ENCODE assay signal across 22 cellular contexts in the genomic region with DNA sequence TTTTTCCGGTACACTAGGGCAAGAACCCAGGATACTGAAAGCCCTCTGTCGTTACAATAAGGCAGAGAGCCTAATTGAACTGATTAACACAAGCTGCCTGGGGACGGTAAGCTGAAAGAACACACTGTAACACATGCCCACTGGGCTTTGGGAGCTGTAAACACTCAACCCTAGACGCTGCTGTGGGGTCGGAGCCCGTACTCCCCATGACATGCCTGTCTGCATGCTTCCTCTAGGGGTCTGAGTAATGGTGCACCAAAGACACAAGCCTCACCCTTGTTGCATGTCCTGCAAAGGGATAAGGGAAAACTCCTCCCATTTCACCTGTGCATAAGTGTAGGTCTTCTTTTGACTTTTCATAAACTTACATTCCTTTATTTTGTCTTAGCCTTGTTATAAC.
A peak's percentile ranks its signal among the peaks of the same experiment; 100 is the strongest.
DNase-seq lines count a peak whose midpoint lies in the region; ATAC-seq and TF ChIP-seq lines count a peak whose summit lies in the region.
"Had no signal": no experiment of that assay in that cellular context is flagged by ENCODE, and none has a peak within 500 bp of the region (broad histone marks: within the 10 kb centered on the region; RNA-seq: fewer than 3 reads in every experiment).

No MANE protein-coding gene starts in this region.

- H3K4me1 Mint-ChIP-seq in HFFc6 (ENCODE audit: low read depth) (peaks cover 60% of the 10 kb centered on the region), mesothelial cell of epicardium (peaks cover 35% of the 10 kb centered on the region)
- H3K4me1 Mint-ChIP-seq: activated CD4-positive, alpha-beta memory T cell treated with anti-CD3 and anti-CD28 coated beads, Interleukin-2, amount 10 ng/mL, durations not matched to agents 7 days and 5 days had no signal

- peak; percentile 11; the same call in 1 of the 2 replicates for TF ChIP-seq CTCF in HFFc6 (IDR thresholded peaks at IDR 0.05)
- TF ChIP-seq CTCF in adrenal gland (IDR thresholded peaks at IDR 0.05) = no peak
- TF ChIP-seq CTCF in mesothelial cell of epicardium (IDR thresholded peaks at IDR 0.05; ENCODE audit: unreplicated experiment) = no peak
- TF ChIP-seq CTCF in testis (IDR thresholded peaks at IDR 0.05) = no peak

- intact Hi-C loops in adrenal gland (cut with DNase I) = no loop called here
- intact Hi-C loops in testis (cut with DNase I; ENCODE audit: low total_unique reads) = no loop called here

- TF ChIP-seq POLR2A in adrenal gland (IDR thresholded peaks at IDR 0.05) (no peak), testis (IDR thresholded peaks at IDR 0.05) (no peak)

- H2BK120ac ChIP-seq in trophoblast cell (ENCODE audit: insufficient read depth, low read length, poor library complexity) = no peak overlapping the region

- no peak overlapping the region for H4K91ac ChIP-seq in trophoblast cell (ENCODE audit: low read depth, low read length)

- H3K27ac Mint-ChIP-seq in HFFc6 = no peak overlapping the region
- H3K27ac Mint-ChIP-seq in mesothelial cell of epicardium = peak overlapping the region; percentile 88
- H3K27ac Mint-ChIP-seq: activated CD4-positive, alpha-beta memory T cell treated with anti-CD3 and anti-CD28 coated beads, Interleukin-2, amount 10 ng/mL, durations not matched to agents 7 days and 5 days had no signal

- no peak overlapping the region for H4K12ac ChIP-seq in trophoblast cell (ENCODE audit: low read depth, low read length)

- H3K36me3 Mint-ChIP-seq in HFFc6 (ENCODE audit: low read depth) (0 out of 2 replicates have a peak, but pooled peaks cover 9% of the 10 kb centered on the region), mesothelial cell of epicardium (peaks cover 4% of the 10 kb centered on the region)

- H3K4ac ChIP-seq in trophoblast cell (ENCODE audit: low read depth, low read length) = no peak overlapping the region

- no peaks in the 10 kb centered on the region for H3K36me3 ChIP-seq in adrenal gland (replicated peaks in 1 of 2)
- no peaks in the 10 kb centered on the region for H3K36me3 ChIP-seq in testis (ENCODE audit: low read depth, missing control alignments)
- no peaks in the 10 kb centered on the region for H3K36me3 ChIP-seq in trophoblast cell (ENCODE audit: control insufficient read depth in 1 of 2, insufficient read depth in 2 of 2, low read length in 2 of 2)
- H3K36me3 ChIP-seq: heart left ventricle had no signal

- no peak for ATAC-seq in GM21515 (IDR thresholded peaks at IDR 0.05; ENCODE audit: unreplicated experiment)
- ATAC-seq: activated CD4-positive, CD25-positive, alpha-beta regulatory T cell treated with anti-CD3 and anti-CD28 coated beads, Interleukin-2, amount 50 U/mL, for 24 hours; left lobe of liver had no signal

- no peaks in the 10 kb centered on the region for H3K9me3 ChIP-seq in adrenal gland (replicated peaks in 1 of 3)
- no peaks in the 10 kb centered on the region for H3K9me3 ChIP-seq in testis
- H3K9me3 ChIP-seq in trophoblast cell (ENCODE audit: insufficient read depth, low read depth, low read length) = no peaks in the 10 kb centered on the region
- H3K9me3 ChIP-seq: heart left ventricle had no signal

- H3K4me1 ChIP-seq in adrenal gland (replicated peaks in 1 of 2) = peaks cover 22 to 26% of the 10 kb centered on the region in 2 donors
- peaks cover 25% of the 10 kb centered on the region for H3K4me1 ChIP-seq in testis
- H3K4me1 ChIP-seq in trophoblast cell (ENCODE audit: control insufficient read depth in 1 of 2, insufficient read depth in 2 of 2, low read length in 2 of 2) = peaks cover 0 to 6% of the 10 kb centered on the region in 2 experiments

- H2BK5ac ChIP-seq in trophoblast cell (ENCODE audit: low read depth, low read length, poor library complexity) = no peak overlapping the region

- DNase-seq in HFFc6 = no peak
- DNase-seq in adrenal gland = no peak
- DNase-seq in mesothelial cell of epicardium (ENCODE audit: low spot score in 2 of 2, unreplicated experiment in 2 of 2) = no peak
- DNase-seq in testis = peak; percentile 18
- DNase-seq in Ammon's horn (ENCODE audit: low spot score) = no peak
- no peak for DNase-seq in activated T-cell treated with anti-CD3 and anti-CD28 coated beads for 4 hours
- no peak for DNase-seq in trophoblast cell
- DNase-seq: activated CD4-positive, alpha-beta memory T cell treated with anti-CD3 and anti-CD28 coated beads, Interleukin-2, amount 10 ng/mL, durations not matched to agents 7 days and 5 days; activated gamma-delta T cell treated with Interleukin-2 at 50 U/mL for 16 hours; activated T-cell treated with anti-CD3 and anti-CD28 coated beads, Interleukin-2, amount 50 U/mL, for 1 hour; GF-D8; heart left ventricle; KG1; NCI-H146; NCI-H2171 treated with DMSO at 0.1 percent for 48 hours; NCI-H526 treated with DMSO at 0.1 percent for 48 hours; occipital lobe; retina; stimulated activated CD4-positive, alpha-beta T cell treated with anti-CD3 and anti-CD28 coated beads, Interleukin-15, amount 100 ng/mL, for 24 hours had no signal

- H3K9me3 Mint-ChIP-seq in HFFc6 (no peaks in the 10 kb centered on the region), mesothelial cell of epicardium (no peaks in the 10 kb centered on the region)

- no peaks in the 10 kb centered on the region for H3K79me2 ChIP-seq in trophoblast cell (ENCODE audit: control insufficient read depth, insufficient read depth, low read length, poor library complexity)

- no peak overlapping the region for H3K9ac ChIP-seq in trophoblast cell (ENCODE audit: low read length)

- H3K4me3 Mint-ChIP-seq in HFFc6 = no peak overlapping the region
- no peak overlapping the region for H3K4me3 Mint-ChIP-seq in mesothelial cell of epicardium
- H3K4me3 Mint-ChIP-seq: activated CD4-positive, alpha-beta memory T cell treated with anti-CD3 and anti-CD28 coated beads, Interleukin-2, amount 10 ng/mL, durations not matched to agents 7 days and 5 days had no signal

- peak overlapping the region; percentile 25 to 87 (median 68) for H3K27ac ChIP-seq in adrenal gland
- H3K27ac ChIP-seq in testis = peak overlapping the region; percentile 63 to 84
- H3K27ac ChIP-seq in trophoblast cell (ENCODE audit: low read depth, low read length) = no peak overlapping the region

- H3K27me3 ChIP-seq in adrenal gland = no peaks in the 10 kb centered on the region
- H3K27me3 ChIP-seq in testis = no peaks in the 10 kb centered on the region
- no peaks in the 10 kb centered on the region for H3K27me3 ChIP-seq in trophoblast cell (ENCODE audit: insufficient read depth, low read length)
- H3K27me3 ChIP-seq: heart left ventricle had no signal

- no peak overlapping the region for H3K23ac ChIP-seq in trophoblast cell (ENCODE audit: low read length)

- H3K79me1 ChIP-seq in trophoblast cell (ENCODE audit: low read length) = no peaks in the 10 kb centered on the region

- H3K14ac ChIP-seq in trophoblast cell (ENCODE audit: low read length) = no peak overlapping the region

- 78 to 90% (median 82%) methylated on average over 6 of the region's 6 CpGs for WGBS in adrenal gland, 4 donors
- 50 to 60% methylated on average over 6 of the region's 6 CpGs for WGBS in testis, 2 donors
- WGBS in trophoblast cell (ENCODE audit: extremely low coverage, insufficient coverage, insufficient read length) = no CpG with 5 or more reads among the region's 6 CpGs

- H2AK5ac ChIP-seq in trophoblast cell (ENCODE audit: low read length) = no peak overlapping the region

- H3K18ac ChIP-seq in trophoblast cell (ENCODE audit: low read length) = no peak overlapping the region

- H2BK12ac ChIP-seq in trophoblast cell (ENCODE audit: low read length) = no peak overlapping the region

- no peak overlapping the region for H3K4me3 ChIP-seq in adrenal gland
- H3K4me3 ChIP-seq in testis = no peak overlapping the region
- no peak overlapping the region for H3K4me3 ChIP-seq in trophoblast cell (ENCODE audit: low read depth, low read length)
- H3K4me3 ChIP-seq: heart left ventricle had no signal

- H3K27me3 Mint-ChIP-seq in HFFc6 (ENCODE audit: insufficient read depth) (peaks cover 4% of the 10 kb centered on the region), mesothelial cell of epicardium (ENCODE audit: low read depth) (no peaks in the 10 kb centered on the region)
- H3K27me3 Mint-ChIP-seq: activated CD4-positive, alpha-beta memory T cell treated with anti-CD3 and anti-CD28 coated beads, Interleukin-2, amount 10 ng/mL, durations not matched to agents 7 days and 5 days had no signal

- no peak overlapping the region for H3K4me2 ChIP-seq in trophoblast cell (ENCODE audit: low read length)

- no peak overlapping the region for H2AFZ ChIP-seq in trophoblast cell (ENCODE audit: insufficient read depth, low read length, poor library complexity)

- H4K8ac ChIP-seq in trophoblast cell (ENCODE audit: low read depth, low read length) = no peak overlapping the region
